In genomic region chr18:78309307-78309706, GRCh38 we compare ENCODE assay signal across 17 cellular contexts.
A peak's percentile ranks its signal among the peaks of the same experiment; 100 is the strongest.
DNase-seq lines count a peak whose midpoint lies in the region; ATAC-seq and TF ChIP-seq lines count a peak whose summit lies in the region.
"Had no signal": no experiment of that assay in that cellular context is flagged by ENCODE, and none has a peak within 500 bp of the region (broad histone marks: within the 10 kb centered on the region; RNA-seq: fewer than 3 reads in every experiment).

No MANE protein-coding gene starts in this region.

- H3K4me3 Mint-ChIP-seq in progenitor cell of endocrine pancreas (ENCODE audit: low read depth), result no peak overlapping the region
- no peak overlapping the region for H3K4me3 Mint-ChIP-seq in CD8-positive, alpha-beta memory T cell
- H3K4me3 Mint-ChIP-seq: CD4-positive, alpha-beta memory T cell; H9 had no signal

- H3K27me3 ChIP-seq in H7 (ENCODE audit: control insufficient read depth, insufficient read depth, low read length) (no peaks in the 10 kb centered on the region), testis (no peaks in the 10 kb centered on the region)
- H3K27me3 ChIP-seq in CD8-positive, alpha-beta memory T cell (ENCODE audit: insufficient read depth, low read length, poor library complexity, severe bottlenecking), result no peaks in the 10 kb centered on the region

- no peak for TF ChIP-seq CTCF in testis (IDR thresholded peaks at IDR 0.05)
- TF ChIP-seq CTCF in progenitor cell of endocrine pancreas (IDR thresholded peaks at IDR 0.05; ENCODE audit: unreplicated experiment), result no peak

- CTCF ChIA-PET in CD8-positive, alpha-beta memory T cell (lab: Charles Lee), result no interaction called here

- H3K9me3 ChIP-seq in testis, result no peaks in the 10 kb centered on the region
- no peaks in the 10 kb centered on the region for H3K9me3 ChIP-seq in CD8-positive, alpha-beta memory T cell (ENCODE audit: low read length)

- H3K27ac Mint-ChIP-seq in progenitor cell of endocrine pancreas, result no peak overlapping the region
- H3K27ac Mint-ChIP-seq in CD8-positive, alpha-beta memory T cell, result no peak overlapping the region
- H3K27ac Mint-ChIP-seq: CD4-positive, alpha-beta memory T cell; H9 had no signal

- TF ChIP-seq POLR2A in testis (IDR thresholded peaks at IDR 0.05), result no peak

- H3K36me3 Mint-ChIP-seq in progenitor cell of endocrine pancreas (ENCODE audit: insufficient read depth), result no peaks in the 10 kb centered on the region
- no peaks in the 10 kb centered on the region for H3K36me3 Mint-ChIP-seq in CD8-positive, alpha-beta memory T cell
- H3K36me3 Mint-ChIP-seq: CD4-positive, alpha-beta memory T cell had no signal

- peak; percentile 11 for ATAC-seq in esophagus mucosa
- ATAC-seq: HCT116 had no signal

- POLR2A ChIA-PET in CD8-positive, alpha-beta memory T cell (lab: Charles Lee), result no interaction called here

- H3K27ac ChIP-seq in testis, result no peak overlapping the region
- no peak overlapping the region for H3K27ac ChIP-seq in CD8-positive, alpha-beta memory T cell (ENCODE audit: low read depth, low read length)

- no peaks in the 10 kb centered on the region for H3K9me3 Mint-ChIP-seq in progenitor cell of endocrine pancreas (ENCODE audit: low read depth)
- H3K9me3 Mint-ChIP-seq in CD8-positive, alpha-beta memory T cell, result peaks cover 0 to 7% (median 5%) of the 10 kb centered on the region in 5 donors

- DNase-seq in Daoy (ENCODE audit: low read depth) (peak; percentile 25), H7 (peak; percentile 46), testis (no peak), GM19238 (ENCODE audit: insufficient read length, low spot score) (no peak), progenitor cell of endocrine pancreas (ENCODE audit: low spot score, unreplicated experiment) (no peak)
- DNase-seq in activated T-cell treated with anti-CD3 and anti-CD28 coated beads, Interleukin-2, amount 50 U/mL, for 1 hour, result no peak
- DNase-seq in CD8-positive, alpha-beta memory T cell, result no peak
- DNase-seq: C1 segment of cervical spinal cord; CD4-positive, alpha-beta memory T cell; DMS 273 treated with DMSO at 0.1 percent for 48 hours; DND-41; EL; GF-D8; GOT3; H9 had no signal

- H3K36me3 ChIP-seq in H7 (replicated peaks; ENCODE audit: control insufficient read depth, insufficient read depth, low read length) (no peaks in the 10 kb centered on the region), testis (ENCODE audit: low read depth, missing control alignments) (no peaks in the 10 kb centered on the region)
- H3K36me3 ChIP-seq in CD8-positive, alpha-beta memory T cell (ENCODE audit: insufficient read depth, low read length), result no peaks in the 10 kb centered on the region

- intact Hi-C loops in testis (cut with DNase I; ENCODE audit: low total_unique reads), result no loop called here

- H3K4me3 ChIP-seq in H7 (ENCODE audit: insufficient read depth, low read depth, low read length) (no peak overlapping the region), testis (peak overlapping the region; percentile 15 to 39)
- H3K4me3 ChIP-seq in CD8-positive, alpha-beta memory T cell (ENCODE audit: low read length), result no peak overlapping the region

- WGBS in testis, 2 donors, result 48 to 81% methylated on average over 30 to 42 of the region's 42 CpGs

- peaks cover 13% of the 10 kb centered on the region for H3K4me1 Mint-ChIP-seq in progenitor cell of endocrine pancreas (ENCODE audit: low read depth)
- H3K4me1 Mint-ChIP-seq in CD8-positive, alpha-beta memory T cell, result no peaks in the 10 kb centered on the region
- H3K4me1 Mint-ChIP-seq: CD4-positive, alpha-beta memory T cell had no signal

- no peaks in the 10 kb centered on the region for H3K4me1 ChIP-seq in testis
- H3K4me1 ChIP-seq in CD8-positive, alpha-beta memory T cell (ENCODE audit: insufficient read depth, low read length), result no peaks in the 10 kb centered on the region

- no peaks in the 10 kb centered on the region for H3K27me3 Mint-ChIP-seq in progenitor cell of endocrine pancreas
- H3K27me3 Mint-ChIP-seq in CD8-positive, alpha-beta memory T cell, result peaks cover 1 to 3% of the 10 kb centered on the region in 2 donors
- H3K27me3 Mint-ChIP-seq: CD4-positive, alpha-beta memory T cell had no signal

Comparison
In these comparisons a context has a peak if more than half of its experiments do, and no peak if none do; other contexts are left out.
1. DNase-seq: peak in Daoy (single experiment) and H7 (single experiment); none in testis (single experiment), activated T-cell treated with anti-CD3 and anti-CD28 coated beads, Interleukin-2, amount 50 U/mL, for 1 hour (single experiment), GM19238 (single experiment), progenitor cell of endocrine pancreas (single experiment) and CD8-positive, alpha-beta memory T cell (0 of 5).
2. H3K4me3 ChIP-seq: peak in testis (2 of 2); none in H7 (single experiment) and CD8-positive, alpha-beta memory T cell (single experiment).